ENCODE assay signal across 10 cellular contexts in the genomic region with DNA sequence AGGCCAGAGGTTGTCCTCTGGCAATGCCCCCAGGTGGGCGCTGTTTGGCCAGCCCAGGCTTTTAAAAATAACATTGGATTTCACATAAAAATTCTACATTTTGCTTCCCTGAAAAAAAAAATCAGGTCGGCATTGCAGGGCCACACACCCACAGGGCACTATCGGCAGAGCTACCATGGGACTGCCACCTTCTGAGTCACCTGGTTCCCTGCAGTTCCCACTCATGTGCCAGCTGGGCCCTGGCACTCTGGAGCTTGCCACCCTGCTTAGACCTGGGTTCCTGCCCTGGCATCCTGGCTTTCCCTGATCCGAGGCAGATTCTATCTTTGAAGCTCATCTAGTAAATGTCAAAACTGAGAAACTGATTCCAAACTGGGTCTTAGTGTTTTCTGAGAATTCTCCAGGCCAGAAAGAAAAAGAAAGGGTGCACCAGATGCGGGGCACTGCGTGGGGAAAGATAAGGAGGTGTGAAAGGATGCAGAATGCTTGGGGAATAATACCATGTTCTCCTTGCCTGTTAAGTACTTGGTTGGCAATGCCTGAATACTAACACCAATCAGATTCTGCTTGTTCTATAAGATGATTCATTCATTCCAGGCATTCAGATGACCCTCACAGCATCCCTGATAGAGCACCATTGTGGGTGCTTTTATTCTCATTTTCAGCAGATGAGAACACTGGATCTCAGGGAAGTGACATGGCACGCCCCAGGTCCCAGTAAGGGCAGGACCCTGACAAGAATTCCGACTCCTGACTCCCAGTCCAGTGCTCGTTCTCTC.
DNase-seq lines count a peak whose midpoint lies in the region; ATAC-seq and TF ChIP-seq lines count a peak whose summit lies in the region.
"Had no signal": no experiment of that assay in that cellular context is flagged by ENCODE, and none has a peak within 500 bp of the region (broad histone marks: within the 10 kb centered on the region; RNA-seq: fewer than 3 reads in every experiment).

No MANE protein-coding gene starts in this region.

- peak overlapping the region; percentile 32 for H3K27ac Mint-ChIP-seq in central memory CD8-positive, alpha-beta T cell (ENCODE audit: low read depth)
- H3K27ac Mint-ChIP-seq in stimulated activated naive CD8-positive, alpha-beta T cell treated with anti-CD3 and anti-CD28 coated beads, Interleukin-15, amount 100 ng/mL, for 72 hours = no peak overlapping the region

- peaks cover 3% of the 10 kb centered on the region for H3K36me3 Mint-ChIP-seq in central memory CD8-positive, alpha-beta T cell (ENCODE audit: insufficient read depth)

- H3K4me3 Mint-ChIP-seq in central memory CD8-positive, alpha-beta T cell = no peak overlapping the region
- H3K4me3 Mint-ChIP-seq in stimulated activated naive CD8-positive, alpha-beta T cell treated with anti-CD3 and anti-CD28 coated beads, Interleukin-15, amount 100 ng/mL, for 72 hours = no peak overlapping the region

- no peaks in the 10 kb centered on the region for H3K9me3 Mint-ChIP-seq in central memory CD8-positive, alpha-beta T cell
- no peaks in the 10 kb centered on the region for H3K9me3 Mint-ChIP-seq in stimulated activated naive CD8-positive, alpha-beta T cell treated with anti-CD3 and anti-CD28 coated beads, Interleukin-15, amount 100 ng/mL, for 72 hours

- peaks cover 24% of the 10 kb centered on the region for H3K4me1 Mint-ChIP-seq in central memory CD8-positive, alpha-beta T cell
- H3K4me1 Mint-ChIP-seq in stimulated activated naive CD8-positive, alpha-beta T cell treated with anti-CD3 and anti-CD28 coated beads, Interleukin-15, amount 100 ng/mL, for 72 hours = peaks cover 73% of the 10 kb centered on the region

- H3K27me3 Mint-ChIP-seq in central memory CD8-positive, alpha-beta T cell = no peaks in the 10 kb centered on the region
- no peaks in the 10 kb centered on the region for H3K27me3 Mint-ChIP-seq in stimulated activated naive CD8-positive, alpha-beta T cell treated with anti-CD3 and anti-CD28 coated beads, Interleukin-15, amount 100 ng/mL, for 72 hours

- no peak; the same call in 1 of the 2 replicates for TF ChIP-seq CTCF in 22Rv1 (IDR thresholded peaks at IDR 0.05)
- TF ChIP-seq CTCF in LNCAP (IDR thresholded peaks at IDR 0.05) = 0 out of 2 replicates have a peak, but pooled peaks have one; percentile 4

- no peak for DNase-seq in central memory CD8-positive, alpha-beta T cell (ENCODE audit: low spot score in 2 of 2)
- peak; percentile 87 for DNase-seq in hepatic stellate cell (ENCODE audit: low spot score)
- DNase-seq in SKM-1 treated with dmso at 0.1 percent for 144 hours (lab: John Stamatoyannopoulos, UW; ENCODE audit: unreplicated experiment) = no peak
- DNase-seq in activated naive CD4-positive, alpha-beta T cell treated with anti-CD3 and anti-CD28 coated beads, Interleukin-2, amount 50 U/mL, for 16 hours = no peak
- DNase-seq in stimulated activated CD4-positive, alpha-beta T cell treated with anti-CD3 and anti-CD28 coated beads, Interleukin-4, amount 100 ng/mL, for 4 hours = no peak
- no peak for DNase-seq in stimulated activated naive CD8-positive, alpha-beta T cell treated with anti-CD3 and anti-CD28 coated beads, Interleukin-15, amount 100 ng/mL, for 72 hours
- DNase-seq: stimulated activated CD4-positive, alpha-beta T cell treated with anti-CD3 and anti-CD28 coated beads, Interleukin-15, amount 100 ng/mL, for 24 hours had no signal

- no peak for ATAC-seq in central memory CD8-positive, alpha-beta T cell (replicated peaks; ENCODE audit: extremely low read depth, poor library complexity, severe bottlenecking)
- no peak for ATAC-seq in stimulated activated naive CD8-positive, alpha-beta T cell treated with anti-CD3 and anti-CD28 coated beads, Interleukin-15, amount 100 ng/mL, for 72 hours

- H3K27ac ChIP-seq in 22Rv1 = peak overlapping the region; percentile 55
- H3K27ac ChIP-seq: cardiac muscle cell had no signal
